Comparison of ENCODE assay signal across 2 cellular contexts in genomic region chr2:191867507-191867847, GRCh38.
TF ChIP-seq lines count a peak whose summit lies in the region.

No MANE protein-coding gene starts in this region.

TF ChIP-seq in A549, 52 proteins besides CTCF, POLR2A, EP300 and RAD21 (continued from another document):
- TF ChIP-seq HOXB13 (CRISPR knock-in tag; IDR thresholded peaks at IDR 0.05; ENCODE audit: low read depth) (no peak), NPAS2 (CRISPR knock-in tag; IDR thresholded peaks at IDR 0.05; ENCODE audit: borderline replicate concordance) (no peak), TFCP2L1 (CRISPR knock-in tag; IDR thresholded peaks at IDR 0.05) (no peak), RFX5 (IDR thresholded peaks at IDR 0.05) (no peak), ZSCAN20 (CRISPR knock-in tag; IDR thresholded peaks at IDR 0.05) (no peak), BCL3 (IDR thresholded peaks at IDR 0.05) (no peak), FOSL2 (IDR thresholded peaks at IDR 0.05) (no peak), FOSL2 (CRISPR knock-in tag; IDR thresholded peaks at IDR 0.05) (no peak), FOXS1 (CRISPR knock-in tag; IDR thresholded peaks at IDR 0.05) (no peak), TP53 (CRISPR knock-in tag; IDR thresholded peaks at IDR 0.05) (no peak), E2F6 (IDR thresholded peaks at IDR 0.05; ENCODE audit: borderline replicate concordance, low read depth) (no peak), REST (IDR thresholded peaks at IDR 0.05) (no peak), EHMT2 (IDR thresholded peaks at IDR 0.05; ENCODE audit: low read depth) (no peak), HES2 (IDR thresholded peaks at IDR 0.05) (no peak)

TF ChIP-seq in K562, 482 proteins besides CTCF, POLR2A, EP300 and RAD21 (continued from another document):
- no peak for TF ChIP-seq ZNF398 (CRISPR knock-in tag; IDR thresholded peaks at IDR 0.05)
- TF ChIP-seq ZBTB1 (CRISPR knock-in tag; IDR thresholded peaks at IDR 0.05; ENCODE audit: borderline replicate concordance, low read depth) = no peak
- no peak for TF ChIP-seq ZKSCAN8 (CRISPR knock-in tag; IDR thresholded peaks at IDR 0.05)
- no peak for TF ChIP-seq SMAD1 (IDR thresholded peaks at IDR 0.05; ENCODE audit: low read depth, low read length, partially characterized antibody)
- no peak for TF ChIP-seq TAF7 (tag; IDR thresholded peaks at IDR 0.05)
- TF ChIP-seq CHD4 (IDR thresholded peaks at IDR 0.05; ENCODE audit: insufficient read depth, insufficient replicate concordance, low read depth, low read length, poor library complexity, severe bottlenecking) = no peak
